ENCODE assay signal across 8 cellular contexts in genomic region chr6:44219053-44219814, GRCh38. TPM values are rescaled to one million over a fixed set of nuclear protein-coding genes. Genes with fewer than 3 reads are reported as not detected.
DNase-seq lines count a peak whose midpoint lies in the region; ATAC-seq, FAIRE-seq and TF ChIP-seq lines count a peak whose summit lies in the region.

No MANE protein-coding gene starts in this region.

- intact Hi-C loops in HCT116 (cut with micrococcal nuclease), result no loop called here
- intact Hi-C loops in activated T-helper 1 cell treated with anti-CD3 and anti-CD28 coated beads, Interleukin-12 subunit alpha, Interleukin-12 subunit beta, Interleukin-2, Interleukin-4 antibody, amounts not matched to agents 30 ng/mL and 10 ng/mL and 1 ng/mL, durations not matched to agents 14 hours and 24 hours and 36 hours (cut with micrococcal nuclease), result no loop called here

- no peaks in the 10 kb centered on the region for H3K27me3 ChIP-seq in HCT116 (ENCODE audit: insufficient read depth, low read length)
- H3K27me3 ChIP-seq in gastroesophageal sphincter, result no peaks in the 10 kb centered on the region
- H3K27me3 ChIP-seq in neural cell (ENCODE audit: insufficient read depth, low read depth, low read length), result peaks cover 4% of the 10 kb centered on the region

- H3K9me2 ChIP-seq in HCT116 (ENCODE audit: insufficient read depth), result no peaks in the 10 kb centered on the region
- H3K9me2 ChIP-seq in neural cell (ENCODE audit: insufficient read depth, low read length), result no peaks in the 10 kb centered on the region

- peaks cover 7% of the 10 kb centered on the region for H3K79me2 ChIP-seq in HCT116 (ENCODE audit: insufficient read depth, low read length)
- H3K79me2 ChIP-seq in neural cell (replicated peaks; ENCODE audit: insufficient read depth, low read length), result no peaks in the 10 kb centered on the region

- H4K20me1 ChIP-seq in HCT116 (ENCODE audit: insufficient read depth) (no peaks in the 10 kb centered on the region), neural cell (ENCODE audit: insufficient read depth) (no peaks in the 10 kb centered on the region)

- ATAC-seq in HCT116, result peak; percentile 70
- ATAC-seq in gastroesophageal sphincter, result peak; percentile 78

- H3K9me3 Mint-ChIP-seq in activated T-helper 1 cell treated with anti-CD3 and anti-CD28 coated beads, Interleukin-12 subunit alpha, Interleukin-12 subunit beta, Interleukin-2, Interleukin-4 antibody, amounts not matched to agents 30 ng/mL and 10 ng/mL and 1 ng/mL, durations not matched to agents 14 hours and 24 hours and 36 hours, result no peaks in the 10 kb centered on the region

- H3K36me3 Mint-ChIP-seq in activated T-helper 1 cell treated with anti-CD3 and anti-CD28 coated beads, Interleukin-12 subunit alpha, Interleukin-12 subunit beta, Interleukin-2, Interleukin-4 antibody, amounts not matched to agents 30 ng/mL and 10 ng/mL and 1 ng/mL, durations not matched to agents 14 hours and 24 hours and 36 hours (ENCODE audit: low read depth), result no peaks in the 10 kb centered on the region

- H3F3A ChIP-seq in neural cell (ENCODE audit: insufficient read depth, low read length, poor library complexity, severe bottlenecking), result no peaks in the 10 kb centered on the region

- peaks cover 33% of the 10 kb centered on the region for H3K4me1 Mint-ChIP-seq in activated T-helper 1 cell treated with anti-CD3 and anti-CD28 coated beads, Interleukin-12 subunit alpha, Interleukin-12 subunit beta, Interleukin-2, Interleukin-4 antibody, amounts not matched to agents 30 ng/mL and 10 ng/mL and 1 ng/mL, durations not matched to agents 14 hours and 24 hours and 36 hours (ENCODE audit: low read depth)

- RAD21 ChIA-PET in HCT116 (lab: Charles Lee; ENCODE audit: low non-redundant PET in 1 of 2, low total read pairs in 2 of 2, uncharacterized antibody in 2 of 2, unreplicated experiment in 2 of 2), result no interaction called here

- peaks cover 15% of the 10 kb centered on the region for H3K27me3 Mint-ChIP-seq in activated T-helper 1 cell treated with anti-CD3 and anti-CD28 coated beads, Interleukin-12 subunit alpha, Interleukin-12 subunit beta, Interleukin-2, Interleukin-4 antibody, amounts not matched to agents 30 ng/mL and 10 ng/mL and 1 ng/mL, durations not matched to agents 14 hours and 24 hours and 36 hours (ENCODE audit: insufficient read depth)

- TF ChIP-seq RAD21 in HCT116 (IDR thresholded peaks at IDR 0.05; ENCODE audit: low read depth) (no peak), neural cell (conservative IDR thresholded peaks at IDR 0.05) (no peak)

- H3K4me3 Mint-ChIP-seq in activated T-helper 1 cell treated with anti-CD3 and anti-CD28 coated beads, Interleukin-12 subunit alpha, Interleukin-12 subunit beta, Interleukin-2, Interleukin-4 antibody, amounts not matched to agents 30 ng/mL and 10 ng/mL and 1 ng/mL, durations not matched to agents 14 hours and 24 hours and 36 hours, result peak overlapping the region; percentile 47

- H3K36me3 ChIP-seq in HCT116 (ENCODE audit: control insufficient read depth in 1 of 2, insufficient read depth in 2 of 2, low read length in 2 of 2) (no peaks in the 10 kb centered on the region), gastroesophageal sphincter (no peaks in the 10 kb centered on the region), neural cell (ENCODE audit: insufficient read depth, low read length) (no peaks in the 10 kb centered on the region)

- TF ChIP-seq CTCF in HCT116 (IDR thresholded peaks at IDR 0.05 in 2 of 3, conservative IDR thresholded peaks at IDR 0.05 in 1 of 3; ENCODE audit: borderline replicate concordance in 1 of 3, insufficient read depth in 1 of 3, low read depth in 2 of 3, low read length in 2 of 3) (no peak), gastroesophageal sphincter (IDR thresholded peaks at IDR 0.05) (peak in 1 of 4 experiments; percentile 4), neural cell (IDR thresholded peaks at IDR 0.05; ENCODE audit: poor library complexity, severe bottlenecking) (no peak)

- TSS peak; percentile 76 for BruUV-seq in HCT116 (replicated peaks; lab: Mats Ljungman, UMichigan)

- H3K27ac ChIP-seq in HCT116 (ENCODE audit: low read depth, low read length), result peak overlapping the region; percentile 49
- peak overlapping the region; percentile 76 to 99 (median 98) for H3K27ac ChIP-seq in gastroesophageal sphincter
- H3K27ac ChIP-seq in neural cell (ENCODE audit: low read length), result no peak overlapping the region

- peak overlapping the region; percentile 48 to 62 for H3K4me3 ChIP-seq in HCT116 (replicated peaks in 1 of 2; ENCODE audit: low read depth in 1 of 2, low read length in 2 of 2)
- H3K4me3 ChIP-seq in gastroesophageal sphincter, result peak overlapping the region; percentile 56 to 70
- peak overlapping the region; percentile 49 for H3K4me3 ChIP-seq in neural cell (ENCODE audit: low read length)

- peak; percentile 54 for DNase-seq in stimulated activated CD4-positive, alpha-beta T cell treated with anti-CD3 and anti-CD28 coated beads, Interleukin-15, amount 100 ng/mL, for 24 hours
- no peak for DNase-seq in stimulated activated CD4-positive, alpha-beta T cell treated with anti-CD3 and anti-CD28 coated beads, Interleukin-2, amount 100 ng/mL, for 48 hours
- no peak for DNase-seq in HCT116 (ENCODE audit: low read depth, low spot score)
- peak; percentile 62 for DNase-seq in NCI-H1092 treated with DMSO at 0.1 percent for 48 hours (lab: John Stamatoyannopoulos, UW)
- DNase-seq in activated T-helper 1 cell treated with anti-CD3 and anti-CD28 coated beads, Interleukin-12 subunit alpha, Interleukin-12 subunit beta, Interleukin-2, Interleukin-4 antibody, amounts not matched to agents 30 ng/mL and 10 ng/mL and 1 ng/mL, durations not matched to agents 14 hours and 24 hours and 36 hours (ENCODE audit: low spot score), result no peak
- DNase-seq in RCC 7860 (ENCODE audit: low spot score), result no peak

- 0 to 4% methylated on average over 2 to 5 of the region's 45 CpGs for WGBS in gastroesophageal sphincter (ENCODE audit: low coverage in 1 of 2), 2 donors

- H3K9ac ChIP-seq in HCT116 (ENCODE audit: low read length) (peak overlapping the region; percentile 66), neural cell (ENCODE audit: low read length) (no peak overlapping the region)

- no peak overlapping the region for H2AFZ ChIP-seq in HCT116 (ENCODE audit: low read depth, low read length, poor library complexity, severe bottlenecking)
- no peak overlapping the region for H2AFZ ChIP-seq in neural cell (ENCODE audit: low read depth, low read length)

- no peak overlapping the region for H3K27ac Mint-ChIP-seq in activated T-helper 1 cell treated with anti-CD3 and anti-CD28 coated beads, Interleukin-12 subunit alpha, Interleukin-12 subunit beta, Interleukin-2, Interleukin-4 antibody, amounts not matched to agents 30 ng/mL and 10 ng/mL and 1 ng/mL, durations not matched to agents 14 hours and 24 hours and 36 hours

- H3K9me3 ChIP-seq in HCT116 (ENCODE audit: control insufficient read depth in 1 of 2, insufficient read depth in 1 of 2, low read depth in 1 of 2, low read length in 2 of 2) (no peaks in the 10 kb centered on the region), gastroesophageal sphincter (no peaks in the 10 kb centered on the region), neural cell (ENCODE audit: low read length) (no peaks in the 10 kb centered on the region)

- CTCF ChIA-PET in HCT116 (lab: Charles Lee), result interaction anchor here (0.6 to 2.7 kb wide), 2 partner anchors 18 to 430 kb away, joined by 3 to 8 read pairs; no protein-coding TSS in a partner anchor

- FAIRE-seq in RCC 7860 (lab: Jason Lieb, UNC), result no peak

- TF ChIP-seq POLR2A in HCT116 (IDR thresholded peaks at IDR 0.05; ENCODE audit: borderline replicate concordance, extremely low read depth, insufficient read depth, insufficient read length), result peak; percentile 28
- TF ChIP-seq POLR2A in gastroesophageal sphincter (IDR thresholded peaks at IDR 0.05), result peak; percentile 79 to 83

- H3K4me1 ChIP-seq in HCT116 (ENCODE audit: control insufficient read depth in 1 of 2, insufficient read depth in 2 of 2, low read length in 2 of 2) (peaks cover 36 to 51% of the 10 kb centered on the region in 2 experiments), gastroesophageal sphincter (peaks cover 3 to 82% (median 38%) of the 10 kb centered on the region in 3 donors)

- no peak for TF ChIP-seq EP300 in gastroesophageal sphincter (IDR thresholded peaks at IDR 0.05)
- no peak for TF ChIP-seq EP300 in neural cell (conservative IDR thresholded peaks at IDR 0.05; ENCODE audit: poor library complexity, severe bottlenecking)

- H3K4me2 ChIP-seq in HCT116 (ENCODE audit: low read length) (peak overlapping the region; percentile 97), neural cell (ENCODE audit: low read length) (no peak overlapping the region)

- POLR2A ChIA-PET in HCT116 (lab: Charles Lee), result interaction anchor here (0.6 to 4.5 kb wide), 4 partner anchors 16 to 28 kb away, joined by 3 to 22 read pairs (median 3); partner anchors contain the start of gene HSP90AB1

RNA-seq across cellular contexts. Expression of gene MYMX, which starts 2.5 kb away (rescaled TPM):
- total RNA-seq in HCT116 (2021; ENCODE audit: unreplicated experiment) (not detected), gastroesophageal sphincter (1 to 10 TPM in 1 of 4 donors, not detected in 3; 1.4 TPM)
- 0.13 TPM in 1 of 2 replicates, not detected in the other for polyA plus RNA-seq in HCT116 (2012)
- not detected in 2 replicates for total RNA-seq in activated T-helper 1 cell treated with anti-CD3 and anti-CD28 coated beads, Interleukin-12 subunit alpha, Interleukin-12 subunit beta, Interleukin-2, Interleukin-4 antibody, amounts not matched to agents 30 ng/mL and 10 ng/mL and 1 ng/mL, durations not matched to agents 14 hours and 24 hours and 36 hours
- polyA plus RNA-seq in neural cell, result not detected in 2 replicates
- not detected in 2 replicates for polyA minus RNA-seq in neural cell

RNA-seq across cellular contexts. Expression of gene SLC29A1, which starts 4.2 kb away (rescaled TPM):
- total RNA-seq in HCT116 (2021; ENCODE audit: unreplicated experiment) (67.6 TPM), gastroesophageal sphincter (100 to 1,000 TPM; 101 to 281 (median 134) TPM)
- polyA plus RNA-seq in HCT116 (2012), result 60.2 and 73.6 TPM in 2 replicates
- total RNA-seq in activated T-helper 1 cell treated with anti-CD3 and anti-CD28 coated beads, Interleukin-12 subunit alpha, Interleukin-12 subunit beta, Interleukin-2, Interleukin-4 antibody, amounts not matched to agents 30 ng/mL and 10 ng/mL and 1 ng/mL, durations not matched to agents 14 hours and 24 hours and 36 hours, result 121 and 122 TPM in 2 replicates
- 18.9 and 29.5 TPM in 2 replicates for polyA plus RNA-seq in neural cell
- polyA minus RNA-seq in neural cell, result 11.7 and 12.7 TPM in 2 replicates

RNA-seq across cellular contexts. Expression of gene HSP90AB1, which starts 27.7 kb away (rescaled TPM):
- total RNA-seq in HCT116 (2021; ENCODE audit: unreplicated experiment) (2,554 TPM), gastroesophageal sphincter (100 to 1,000 TPM; 553 to 749 (median 626) TPM)
- 1,463 and 1,823 TPM in 2 replicates for polyA plus RNA-seq in HCT116 (2012)
- 2,065 and 2,095 TPM in 2 replicates for total RNA-seq in activated T-helper 1 cell treated with anti-CD3 and anti-CD28 coated beads, Interleukin-12 subunit alpha, Interleukin-12 subunit beta, Interleukin-2, Interleukin-4 antibody, amounts not matched to agents 30 ng/mL and 10 ng/mL and 1 ng/mL, durations not matched to agents 14 hours and 24 hours and 36 hours
- polyA plus RNA-seq in neural cell, result 485 and 522 TPM in 2 replicates
- polyA minus RNA-seq in neural cell, result 358 and 429 TPM in 2 replicates

RNA-seq across cellular contexts. Expression of gene SLC35B2, which starts 38.1 kb away (rescaled TPM):
- total RNA-seq in HCT116 (2021; ENCODE audit: unreplicated experiment) (50.5 TPM), gastroesophageal sphincter (10 to 100 TPM; 21.3 to 34.0 (median 25.6) TPM)
- polyA plus RNA-seq in HCT116 (2012), result 35.2 and 47.5 TPM in 2 replicates
- total RNA-seq in activated T-helper 1 cell treated with anti-CD3 and anti-CD28 coated beads, Interleukin-12 subunit alpha, Interleukin-12 subunit beta, Interleukin-2, Interleukin-4 antibody, amounts not matched to agents 30 ng/mL and 10 ng/mL and 1 ng/mL, durations not matched to agents 14 hours and 24 hours and 36 hours, result 29.2 and 30.1 TPM in 2 replicates
- 44.5 and 64.9 TPM in 2 replicates for polyA plus RNA-seq in neural cell
- 33.5 and 42.1 TPM in 2 replicates for polyA minus RNA-seq in neural cell

RNA-seq across cellular contexts. Expression of gene NFKBIE, which starts 46.1 kb away (rescaled TPM):
- 7.6 TPM for total RNA-seq in HCT116 (2021; ENCODE audit: unreplicated experiment)
- polyA plus RNA-seq in HCT116 (2012), result 6.2 and 8.2 TPM in 2 replicates
- 23.2 and 29.0 TPM in 2 replicates for total RNA-seq in activated T-helper 1 cell treated with anti-CD3 and anti-CD28 coated beads, Interleukin-12 subunit alpha, Interleukin-12 subunit beta, Interleukin-2, Interleukin-4 antibody, amounts not matched to agents 30 ng/mL and 10 ng/mL and 1 ng/mL, durations not matched to agents 14 hours and 24 hours and 36 hours
- 10 to 100 TPM in 1 of 4 donors, 1 to 10 TPM in 3; 4.2 to 13.4 (median 5.7) TPM for total RNA-seq in gastroesophageal sphincter
- 15.1 and 16.8 TPM in 2 replicates for polyA plus RNA-seq in neural cell
- 12.7 and 13.7 TPM in 2 replicates for polyA minus RNA-seq in neural cell

Comparison
In these comparisons a context has a peak if more than half of its experiments do, and no peak if none do; other contexts are left out.
1. DNase-seq: peak in stimulated activated CD4-positive, alpha-beta T cell treated with anti-CD3 and anti-CD28 coated beads, Interleukin-15, amount 100 ng/mL, for 24 hours (single experiment) and NCI-H1092 treated with DMSO at 0.1 percent for 48 hours (single experiment); none in stimulated activated CD4-positive, alpha-beta T cell treated with anti-CD3 and anti-CD28 coated beads, Interleukin-2, amount 100 ng/mL, for 48 hours (0 of 2), HCT116 (single experiment), activated T-helper 1 cell treated with anti-CD3 and anti-CD28 coated beads, Interleukin-12 subunit alpha, Interleukin-12 subunit beta, Interleukin-2, Interleukin-4 antibody, amounts not matched to agents 30 ng/mL and 10 ng/mL and 1 ng/mL, durations not matched to agents 14 hours and 24 hours and 36 hours (single experiment) and RCC 7860 (single experiment).
2. Peak in every context shown above with its lines, with median percentiles within 50 percentile points of each other: H3K4me3 ChIP-seq.